ENCODE assay signal across 8 cellular contexts in genomic region chr5:31531543-31531887, GRCh38. TPM values are rescaled to one million over a fixed set of nuclear protein-coding genes. Genes with fewer than 3 reads are reported as not detected.
DNase-seq lines count a peak whose midpoint lies in the region; ATAC-seq and TF ChIP-seq lines count a peak whose summit lies in the region.

No MANE protein-coding gene starts in this region.

- DNase-seq in activated T-cell treated with anti-CD3 and anti-CD28 coated beads for 4 hours (peak; percentile 6), NAMALWA (ENCODE audit: low spot score) (peak; percentile 55), cardiac muscle cell (ENCODE audit: low read depth in 1 of 2, low spot score in 1 of 2) (peak; percentile 26 to 44), prostate gland (ENCODE audit: low spot score) (peak; percentile 12), retina (no peak)
- no peak for DNase-seq in activated T-cell treated with anti-CD3 and anti-CD28 coated beads, Interleukin-2, amount 50 U/mL, for 48 hours
- DNase-seq in activated naive CD4-positive, alpha-beta T cell treated with Interleukin-2 at 50 U/mL for 16 hours, result peak; percentile 22

- peaks cover 11% of the 10 kb centered on the region for H3K4me1 ChIP-seq in cardiac muscle cell (ENCODE audit: low read depth)
- H3K4me1 ChIP-seq in prostate gland (replicated peaks), result peaks cover 4% of the 10 kb centered on the region

- peak overlapping the region; percentile 93 for H3K4me3 ChIP-seq in cardiac muscle cell
- peak overlapping the region; percentile 70 to 79 for H3K4me3 ChIP-seq in prostate gland

- TF ChIP-seq CTCF in cardiac muscle cell (IDR thresholded peaks at IDR 0.05; ENCODE audit: low read depth, low read length) (no peak), prostate gland (IDR thresholded peaks at IDR 0.05) (no peak)

- H3K36me3 ChIP-seq in cardiac muscle cell (peaks cover 39% of the 10 kb centered on the region), prostate gland (peaks cover 0 to 2% of the 10 kb centered on the region in 2 donors)

- no peaks in the 10 kb centered on the region for H3K27me3 ChIP-seq in cardiac muscle cell
- H3K27me3 ChIP-seq in prostate gland (replicated peaks; ENCODE audit: insufficient read depth), result no peaks in the 10 kb centered on the region

- intact Hi-C loops in prostate gland (cut with DNase I), result no loop called here

- no peak for TF ChIP-seq POLR2A in prostate gland (IDR thresholded peaks at IDR 0.05)

- H3K9me3 ChIP-seq in cardiac muscle cell (ENCODE audit: low read depth) (no peaks in the 10 kb centered on the region), prostate gland (no peaks in the 10 kb centered on the region)

- under 1% methylated on average over 13 of the region's 13 CpGs for WGBS in prostate gland

- peak overlapping the region; percentile 70 for H3K27ac ChIP-seq in cardiac muscle cell
- H3K27ac ChIP-seq in prostate gland, result peak overlapping the region; percentile 32 to 49

- ATAC-seq in HG02623 (IDR thresholded peaks at IDR 0.05; ENCODE audit: unreplicated experiment), result peak; percentile 27

RNA-seq across cellular contexts. Expression of gene DROSHA, which starts 0.4 kb away (rescaled TPM):
- 41.5 and 42.1 TPM in 2 replicates for total RNA-seq in cardiac muscle cell
- 27.7 and 39.6 TPM in 2 replicates for polyA plus RNA-seq in cardiac muscle cell
- total RNA-seq in prostate gland, result 10 to 100 TPM; 27.6 to 45.7 TPM

RNA-seq across cellular contexts. Expression of gene C5orf22, which starts 0.6 kb away (rescaled TPM):
- total RNA-seq in cardiac muscle cell, result 14.7 and 31.1 TPM in 2 replicates
- polyA plus RNA-seq in cardiac muscle cell, result 33.6 and 36.2 TPM in 2 replicates
- total RNA-seq in prostate gland, result 10 to 100 TPM; 10.6 to 18.8 TPM

Comparison
In these comparisons a context has a peak if more than half of its experiments do, and no peak if none do; other contexts are left out.
1. DNase-seq: peak in activated T-cell treated with anti-CD3 and anti-CD28 coated beads for 4 hours (single experiment), NAMALWA (single experiment), activated naive CD4-positive, alpha-beta T cell treated with Interleukin-2 at 50 U/mL for 16 hours (single experiment), cardiac muscle cell (2 of 2) and prostate gland (single experiment); none in activated T-cell treated with anti-CD3 and anti-CD28 coated beads, Interleukin-2, amount 50 U/mL, for 48 hours (0 of 2) and retina (single experiment).